ENCODE assay signal across 8 cellular contexts in genomic region chr20:44642203-44643153, GRCh38. TPM values are rescaled to one million over a fixed set of nuclear protein-coding genes. Genes with fewer than 3 reads are reported as not detected.
DNase-seq lines count a peak whose midpoint lies in the region; ATAC-seq and TF ChIP-seq lines count a peak whose summit lies in the region.

No MANE protein-coding gene starts in this region.

- H3K4me3 ChIP-seq in Caco-2 (ENCODE audit: low read depth, low read length) (no peak overlapping the region), neuron (ENCODE audit: low read length) (peak overlapping the region; percentile 36)

- H3K27me3 ChIP-seq in Caco-2 (replicated peaks; ENCODE audit: control insufficient read depth, insufficient read depth, low read length) = no peaks in the 10 kb centered on the region
- H3K27me3 ChIP-seq in foreskin keratinocyte = no peaks in the 10 kb centered on the region
- no peaks in the 10 kb centered on the region for H3K27me3 ChIP-seq in neuron (ENCODE audit: insufficient read depth, low read length)

- TF ChIP-seq CTCF in Caco-2 (IDR thresholded peaks at IDR 0.05; ENCODE audit: insufficient read depth in 1 of 2, low read depth in 1 of 2, low read length in 1 of 2, severe bottlenecking in 1 of 2, unreplicated experiment in 1 of 2) = peak in 1 of 2 experiments; percentile 25
- peak; percentile 43 for TF ChIP-seq CTCF in foreskin keratinocyte (conservative IDR thresholded peaks at IDR 0.05)

- no peaks in the 10 kb centered on the region for H3K36me3 Mint-ChIP-seq in Caco-2 (ENCODE audit: insufficient read depth, unreplicated experiment)
- peaks cover 31% of the 10 kb centered on the region for H3K36me3 Mint-ChIP-seq in activated T-helper 2 cell treated with anti-CD3 and anti-CD28 coated beads, Interferon-gamma antibody, Interleukin-2, Interleukin-4, amounts not matched to agents 10 μg/mL and 5 μg/mL and 100 μg/mL, durations not matched to agents 14 hours and 24 hours and 36 hours (ENCODE audit: low read depth)

- H3K27me3 Mint-ChIP-seq in Caco-2 (ENCODE audit: insufficient read depth, unreplicated experiment) = no peaks in the 10 kb centered on the region
- no peaks in the 10 kb centered on the region for H3K27me3 Mint-ChIP-seq in activated T-helper 2 cell treated with anti-CD3 and anti-CD28 coated beads, Interferon-gamma antibody, Interleukin-2, Interleukin-4, amounts not matched to agents 10 μg/mL and 5 μg/mL and 100 μg/mL, durations not matched to agents 14 hours and 24 hours and 36 hours (ENCODE audit: low read depth)

- H3K9me3 Mint-ChIP-seq in Caco-2 (ENCODE audit: unreplicated experiment) = no peaks in the 10 kb centered on the region
- no peaks in the 10 kb centered on the region for H3K9me3 Mint-ChIP-seq in activated T-helper 2 cell treated with anti-CD3 and anti-CD28 coated beads, Interferon-gamma antibody, Interleukin-2, Interleukin-4, amounts not matched to agents 10 μg/mL and 5 μg/mL and 100 μg/mL, durations not matched to agents 14 hours and 24 hours and 36 hours

- peak overlapping the region; percentile 26 for H3K27ac ChIP-seq in foreskin keratinocyte

- POLR2A ChIA-PET in Caco-2 (lab: Charles Lee) = interaction anchor here (0.6 kb wide), 2 partner anchors 83 to 111 kb away, joined by 3 read pairs; no protein-coding TSS in a partner anchor

- CTCF ChIA-PET in Caco-2 (lab: Charles Lee) = interaction anchor here (0.7 to 1.6 kb wide), 5 partner anchors 8 to 171 kb away, joined by 3 to 5 read pairs (median 4); no protein-coding TSS in a partner anchor

- H2AFZ ChIP-seq in neuron (ENCODE audit: low read depth, low read length) = peak overlapping the region; percentile 59

- ATAC-seq in foreskin keratinocyte = peak; percentile 53
- no peak for ATAC-seq in GM18909 (IDR thresholded peaks at IDR 0.05; ENCODE audit: poor library complexity, unreplicated experiment)

- peaks cover 24% of the 10 kb centered on the region for H3K4me1 Mint-ChIP-seq in Caco-2 (ENCODE audit: low read depth, unreplicated experiment)
- H3K4me1 Mint-ChIP-seq in activated T-helper 2 cell treated with anti-CD3 and anti-CD28 coated beads, Interferon-gamma antibody, Interleukin-2, Interleukin-4, amounts not matched to agents 10 μg/mL and 5 μg/mL and 100 μg/mL, durations not matched to agents 14 hours and 24 hours and 36 hours (ENCODE audit: low read depth) = peaks cover 60% of the 10 kb centered on the region

- intact Hi-C loops in Caco-2 (cut with micrococcal nuclease; ENCODE audit: unreplicated experiment) = no loop called here
- intact Hi-C loops in activated T-helper 2 cell treated with anti-CD3 and anti-CD28 coated beads, Interferon-gamma antibody, Interleukin-2, Interleukin-4, amounts not matched to agents 10 μg/mL and 5 μg/mL and 100 μg/mL, durations not matched to agents 14 hours and 24 hours and 36 hours (cut with micrococcal nuclease) = loop anchor here (1.0 to 5.0 kb wide), 3 partner anchors 10 to 245 kb away; partner anchors contain the start of gene YWHAB

- no TSS peak for BruUV-seq in Caco-2 (replicated peaks; lab: Mats Ljungman, UMichigan)

- H3K4me3 Mint-ChIP-seq in Caco-2 (ENCODE audit: unreplicated experiment) = peak overlapping the region; percentile 1
- peak overlapping the region; percentile 14 for H3K4me3 Mint-ChIP-seq in activated T-helper 2 cell treated with anti-CD3 and anti-CD28 coated beads, Interferon-gamma antibody, Interleukin-2, Interleukin-4, amounts not matched to agents 10 μg/mL and 5 μg/mL and 100 μg/mL, durations not matched to agents 14 hours and 24 hours and 36 hours (ENCODE audit: low read depth)

- H3K4me1 ChIP-seq in Caco-2 (peaks cover 20% of the 10 kb centered on the region), foreskin keratinocyte (peaks cover 33% of the 10 kb centered on the region), neuron (ENCODE audit: insufficient read depth, low read length) (peaks cover 32% of the 10 kb centered on the region)

- H3K9me3 ChIP-seq in Caco-2 (0 out of 2 replicates have a peak, but pooled peaks cover 3% of the 10 kb centered on the region), neuron (ENCODE audit: low read length) (no peaks in the 10 kb centered on the region)

- H3K36me3 ChIP-seq in Caco-2 (ENCODE audit: control insufficient read depth, insufficient read depth, low read length) (no peaks in the 10 kb centered on the region), neuron (ENCODE audit: insufficient read depth, low read length) (no peaks in the 10 kb centered on the region)

- H3K27ac Mint-ChIP-seq in Caco-2 (ENCODE audit: unreplicated experiment) = peak overlapping the region; percentile 68
- H3K27ac Mint-ChIP-seq in activated T-helper 2 cell treated with anti-CD3 and anti-CD28 coated beads, Interferon-gamma antibody, Interleukin-2, Interleukin-4, amounts not matched to agents 10 μg/mL and 5 μg/mL and 100 μg/mL, durations not matched to agents 14 hours and 24 hours and 36 hours = peak overlapping the region; percentile 87

- peak; percentile 53 to 75 for DNase-seq in Caco-2
- peak; percentile 89 for DNase-seq in HCEC 1CT
- DNase-seq in NCI-H526 (lab: John Stamatoyannopoulos, UW) = peak; percentile 55 to 68
- DNase-seq in activated T-helper 2 cell treated with anti-CD3 and anti-CD28 coated beads, Interferon-gamma antibody, Interleukin-2, Interleukin-4, amounts not matched to agents 10 μg/mL and 5 μg/mL and 100 μg/mL, durations not matched to agents 14 hours and 24 hours and 36 hours (ENCODE audit: low spot score) = no peak
- DNase-seq in foreskin keratinocyte = peak; percentile 65 to 77
- DNase-seq in LoVo (ENCODE audit: low spot score) = no peak

RNA-seq across cellular contexts. Expression of gene ADA, which starts 9.0 kb away (rescaled TPM):
- 21.1 and 23.5 TPM in 2 replicates for total RNA-seq in Caco-2 (2022)
- 33.3 and 34.5 TPM in 2 replicates for total RNA-seq in activated T-helper 2 cell treated with anti-CD3 and anti-CD28 coated beads, Interferon-gamma antibody, Interleukin-2, Interleukin-4, amounts not matched to agents 10 μg/mL and 5 μg/mL and 100 μg/mL, durations not matched to agents 14 hours and 24 hours and 36 hours
- total RNA-seq in foreskin keratinocyte = 16.1 and 17.6 TPM in 2 replicates
- 21.3 and 22.9 TPM in 2 replicates for polyA plus RNA-seq in foreskin keratinocyte

Comparison
In these comparisons a context has a peak if more than half of its experiments do, and no peak if none do; other contexts are left out.
1. DNase-seq: peak in Caco-2 (2 of 2), HCEC 1CT (single experiment), NCI-H526 (2 of 2) and foreskin keratinocyte (2 of 2); none in activated T-helper 2 cell treated with anti-CD3 and anti-CD28 coated beads, Interferon-gamma antibody, Interleukin-2, Interleukin-4, amounts not matched to agents 10 μg/mL and 5 μg/mL and 100 μg/mL, durations not matched to agents 14 hours and 24 hours and 36 hours (single experiment) and LoVo (single experiment).